Comparison of ENCODE assay signal across 8 cellular contexts in genomic region chr11:9972917-9973504, GRCh38.
DNase-seq lines count a peak whose midpoint lies in the region; ATAC-seq, FAIRE-seq and TF ChIP-seq lines count a peak whose summit lies in the region.

No MANE protein-coding gene starts in this region.

- H3K4me3 Mint-ChIP-seq in neural progenitor cell = no peak overlapping the region

- no peaks in the 10 kb centered on the region for H3K9me3 Mint-ChIP-seq in neural progenitor cell

- H2AFZ ChIP-seq in Karpas-422 (ENCODE audit: low read length) (no peak overlapping the region), fibroblast of lung (ENCODE audit: low read length) (no peak overlapping the region), neural progenitor cell (replicated peaks) (no peak overlapping the region)

- H3K4me1 ChIP-seq in Karpas-422 (ENCODE audit: low read length) (no peaks in the 10 kb centered on the region; the same call in 1 of the 2 replicates), fibroblast of lung (ENCODE audit: control insufficient read depth, extremely low read depth, insufficient read depth, low read length) (peaks cover 4% of the 10 kb centered on the region), neural progenitor cell (peaks cover 5% of the 10 kb centered on the region)
- no peaks in the 10 kb centered on the region for H3K4me1 ChIP-seq in effector memory CD4-positive, alpha-beta T cell (ENCODE audit: control insufficient read depth, insufficient read depth, low read length, poor library complexity, severe bottlenecking)

- H3K4me2 ChIP-seq in Karpas-422 (ENCODE audit: low read depth, low read length, poor library complexity, severe bottlenecking) (no peak overlapping the region), fibroblast of lung (ENCODE audit: extremely low read depth, insufficient read depth, low read length) (no peak overlapping the region), neural progenitor cell (no peak overlapping the region)

- no peaks in the 10 kb centered on the region for H3K79me2 ChIP-seq in Karpas-422 (ENCODE audit: low read length)
- no peaks in the 10 kb centered on the region for H3K79me2 ChIP-seq in fibroblast of lung (ENCODE audit: control insufficient read depth, insufficient read depth, low read length)
- no peaks in the 10 kb centered on the region for H3K79me2 ChIP-seq in neural progenitor cell (ENCODE audit: low read depth)

- peaks cover 2% of the 10 kb centered on the region for H3K27me3 Mint-ChIP-seq in neural progenitor cell (ENCODE audit: insufficient read depth, low read depth)

- H3K27ac Mint-ChIP-seq in neural progenitor cell = no peak overlapping the region

- CTCF ChIA-PET in AG04450 (lab: Charles Lee) (interaction anchor here (0.6 to 2.6 kb wide), 47 partner anchors 11 to 927 kb away, joined by 3 to 36 read pairs (median 4); partner anchors contain the start of gene ADM), GM10248 (lab: Yijun Ruan, JAX) (interaction anchor here (0.6 to 3.2 kb wide), 35 partner anchors 10 to 466 kb away, joined by 3 to 29 read pairs (median 4); no protein-coding TSS in a partner anchor)

- H3K9me2 ChIP-seq in Karpas-422 (replicated peaks; ENCODE audit: insufficient read depth, low read length) = no peaks in the 10 kb centered on the region

- POLR2A ChIA-PET in AG04450 (lab: Yijun Ruan, JAX) = interaction anchor here (0.6 to 1.3 kb wide), 3 partner anchors 308 to 331 kb away, joined by 3 to 6 read pairs (median 5); no protein-coding TSS in a partner anchor
- POLR2A ChIA-PET in GM10248 (lab: Yijun Ruan, JAX) = no interaction called here

- TF ChIP-seq CTCF in AG04450 (IDR thresholded peaks at IDR 0.05; ENCODE audit: low read depth, low read length) (peak; percentile 81), GM10248 (IDR thresholded peaks at IDR 0.05; ENCODE audit: control extremely low read depth, extremely low read depth, low read depth, missing control alignments) (peak; percentile 66), fibroblast of lung (conservative IDR thresholded peaks at IDR 0.05 in 1 of 2, IDR thresholded peaks at IDR 0.05 in 1 of 2; ENCODE audit: low read depth in 1 of 2, low read length in 2 of 2) (peak; percentile 72 to 79), neural progenitor cell (IDR thresholded peaks at IDR 0.05) (peak; percentile 80)

- H4K20me1 ChIP-seq in Karpas-422 (ENCODE audit: insufficient read depth, low read depth, low read length) (no peaks in the 10 kb centered on the region), fibroblast of lung (ENCODE audit: control insufficient read depth, extremely low read depth, insufficient read depth, low read length) (no peaks in the 10 kb centered on the region), neural progenitor cell (ENCODE audit: low read depth) (no peaks in the 10 kb centered on the region)

- no peaks in the 10 kb centered on the region for H3K4me1 Mint-ChIP-seq in neural progenitor cell

- H3K9me3 ChIP-seq in AG04450 (ENCODE audit: control insufficient read depth, insufficient read depth, low read length) (no peaks in the 10 kb centered on the region), Karpas-422 (ENCODE audit: low read length) (no peaks in the 10 kb centered on the region), fibroblast of lung (ENCODE audit: control insufficient read depth, insufficient read depth, low read depth, low read length) (no peaks in the 10 kb centered on the region), neural progenitor cell (ENCODE audit: low read depth) (no peaks in the 10 kb centered on the region)
- H3K9me3 ChIP-seq in effector memory CD4-positive, alpha-beta T cell (ENCODE audit: control insufficient read depth, low read length) = no peaks in the 10 kb centered on the region

- H3K9ac ChIP-seq in Karpas-422 (ENCODE audit: low read length) (no peak overlapping the region), fibroblast of lung (ENCODE audit: insufficient read depth, low read length) (no peak overlapping the region), neural progenitor cell (no peak overlapping the region)

- H3K27me3 ChIP-seq in AG04450 (ENCODE audit: control insufficient read depth, insufficient read depth, low read length) (no peaks in the 10 kb centered on the region), Karpas-422 (ENCODE audit: low read length) (no peaks in the 10 kb centered on the region), fibroblast of lung (ENCODE audit: control insufficient read depth, insufficient read depth, low read length) (no peaks in the 10 kb centered on the region), neural progenitor cell (no peaks in the 10 kb centered on the region)
- no peaks in the 10 kb centered on the region for H3K27me3 ChIP-seq in effector memory CD4-positive, alpha-beta T cell (replicated peaks; ENCODE audit: control insufficient read depth, insufficient read depth, low read length, poor library complexity, severe bottlenecking)

- ATAC-seq in HG03520 (IDR thresholded peaks at IDR 0.05; ENCODE audit: unreplicated experiment) = no peak

- H3K36me3 Mint-ChIP-seq in neural progenitor cell = peaks cover 5% of the 10 kb centered on the region

- H3K36me3 ChIP-seq in Karpas-422 (ENCODE audit: insufficient read depth, low read length) (no peaks in the 10 kb centered on the region), fibroblast of lung (ENCODE audit: control insufficient read depth, insufficient read depth, low read length) (no peaks in the 10 kb centered on the region), neural progenitor cell (no peaks in the 10 kb centered on the region)
- H3K36me3 ChIP-seq in effector memory CD4-positive, alpha-beta T cell (ENCODE audit: control insufficient read depth, insufficient read depth, low read length) = no peaks in the 10 kb centered on the region

- peak; percentile 95 for FAIRE-seq in TTC549 (lab: Jason Lieb, UNC)

- no peak overlapping the region for H3K27ac ChIP-seq in AG04450 (ENCODE audit: low read depth, low read length)
- no peak overlapping the region for H3K27ac ChIP-seq in Karpas-422 (ENCODE audit: low read length)
- H3K27ac ChIP-seq in fibroblast of lung (ENCODE audit: insufficient read depth, low read length) = no peak overlapping the region
- H3K27ac ChIP-seq in neural progenitor cell = no peak overlapping the region
- H3K27ac ChIP-seq in effector memory CD4-positive, alpha-beta T cell (ENCODE audit: insufficient read depth, low read length, poor library complexity, severe bottlenecking) = no peak overlapping the region

- H3K4me3 ChIP-seq in AG04450 (ENCODE audit: low read depth, low read length) (no peak overlapping the region), Karpas-422 (ENCODE audit: low read length) (no peak overlapping the region), fibroblast of lung (replicated peaks in 1 of 4; ENCODE audit: control extremely low read depth in 1 of 4, insufficient read depth in 1 of 4, low read depth in 3 of 4, low read length in 4 of 4) (no peak overlapping the region), neural progenitor cell (no peak overlapping the region)
- H3K4me3 ChIP-seq in effector memory CD4-positive, alpha-beta T cell (ENCODE audit: insufficient read depth, low read depth, low read length, poor library complexity, severe bottlenecking) = no peak overlapping the region

- DNase-seq in AG04450 (ENCODE audit: low read depth, low spot score) = no peak
- peak; percentile 77 for DNase-seq in GM10248 (ENCODE audit: extremely low spot score)
- DNase-seq in Karpas-422 = peak; percentile 84
- DNase-seq in fibroblast of lung (ENCODE audit: low read depth in 2 of 2) = peak; percentile 39 to 75
- peak; percentile 45 for DNase-seq in neural progenitor cell (ENCODE audit: low spot score)
- DNase-seq in effector memory CD4-positive, alpha-beta T cell = no peak

- no peaks in the 10 kb centered on the region for H3F3A ChIP-seq in neural progenitor cell (ENCODE audit: low read depth)

Comparison
In these comparisons a context has a peak if more than half of its experiments do, and no peak if none do; other contexts are left out.
1. DNase-seq: peak in GM10248 (single experiment), Karpas-422 (single experiment), fibroblast of lung (2 of 2) and neural progenitor cell (single experiment); none in AG04450 (single experiment) and effector memory CD4-positive, alpha-beta T cell (0 of 3).
2. Peak in every context shown above with its lines, with median percentiles within 50 percentile points of each other: CTCF ChIP-seq.